12 cellular contexts compared by ENCODE assay signal in genomic region chr1:183235503-183235902, GRCh38. TPM values are rescaled to one million over a fixed set of nuclear protein-coding genes. Genes with fewer than 3 reads are reported as not detected.
DNase-seq lines count a peak whose midpoint lies in the region; ATAC-seq, FAIRE-seq and TF ChIP-seq lines count a peak whose summit lies in the region.
"Had no signal": no experiment of that assay in that cellular context is flagged by ENCODE, and none has a peak within 500 bp of the region (broad histone marks: within the 10 kb centered on the region; RNA-seq: fewer than 3 reads in every experiment).

No MANE protein-coding gene starts in this region.

- TF ChIP-seq EP300 in ovary (IDR thresholded peaks at IDR 0.05) = no peak

- BruUV-seq in endothelial cell of umbilical vein (replicated peaks; lab: Mats Ljungman, UMichigan) = no TSS peak

- H2AFZ ChIP-seq in endothelial cell of umbilical vein (ENCODE audit: low read depth, low read length) = peak overlapping the region; percentile 95

- H3K36me3 ChIP-seq in endothelial cell of umbilical vein (ENCODE audit: control insufficient read depth in 2 of 2, extremely low read depth in 1 of 2, insufficient read depth in 2 of 2, low read length in 2 of 2) = no peaks in the 10 kb centered on the region
- no peaks in the 10 kb centered on the region for H3K36me3 ChIP-seq in ovary

- intact Hi-C loops in endothelial cell of umbilical vein (cut with micrococcal nuclease) (loop anchor here (2.0 kb wide), 3 partner anchors 35 to 55 kb away; no protein-coding TSS in a partner anchor), ovary (cut with DNase I) (loop anchor here in 1 of 4 donors (2.0 kb wide), 1 partner anchor 213 kb away; the partner anchor contains the start of gene LAMC1)

- POLR2A ChIA-PET in endothelial cell of umbilical vein (lab: Charles Lee) = interaction anchor here (1.1 kb wide), 1 partner anchor 273 kb away, joined by 4 read pairs; no protein-coding TSS in a partner anchor

- no peaks in the 10 kb centered on the region for H3K9me1 ChIP-seq in endothelial cell of umbilical vein (replicated peaks; ENCODE audit: control insufficient read depth, extremely low read depth, insufficient read depth, low read length)

- H3K4me3 ChIP-seq in AG10803 (ENCODE audit: low read length) (peak overlapping the region; percentile 63), endothelial cell of umbilical vein (replicated peaks in 1 of 3; ENCODE audit: insufficient read depth in 1 of 3, low read depth in 1 of 3, low read length in 3 of 3) (peak overlapping the region in 1 of 3 experiments; percentile 77), ovary (peak overlapping the region; percentile 36)

- no peaks in the 10 kb centered on the region for H3K79me2 ChIP-seq in endothelial cell of umbilical vein (ENCODE audit: control insufficient read depth, insufficient read depth, low read length)

- TF ChIP-seq POLR2A in endothelial cell of umbilical vein (IDR thresholded peaks at IDR 0.05; ENCODE audit: low read depth, low read length) (no peak), ovary (IDR thresholded peaks at IDR 0.05) (no peak)

- H4K20me1 ChIP-seq in endothelial cell of umbilical vein (replicated peaks; ENCODE audit: control insufficient read depth, extremely low read depth, insufficient read depth, low read length) = no peaks in the 10 kb centered on the region

- no peak overlapping the region for H3K9ac ChIP-seq in endothelial cell of umbilical vein (replicated peaks; ENCODE audit: extremely low read depth, insufficient read depth, low read length)

- H3K4me1 ChIP-seq in endothelial cell of umbilical vein (ENCODE audit: control insufficient read depth, extremely low read depth, insufficient read depth, low read length) (peaks cover 24% of the 10 kb centered on the region), ovary (ENCODE audit: insufficient read depth) (peaks cover 7% of the 10 kb centered on the region)

- DNase-seq in AG10803 (ENCODE audit: low read depth) = no peak
- peak; percentile 28 for DNase-seq in NCI-H524 treated with DMSO at 0.1 percent for 48 hours (lab: John Stamatoyannopoulos, UW)
- no peak for DNase-seq in endothelial cell of umbilical vein (ENCODE audit: low read depth, low spot score)
- peak; percentile 43 to 58 (median 51) for DNase-seq in ovary
- no peak for DNase-seq in NCI-H146 treated with DMSO at 0.1 percent for 48 hours (lab: John Stamatoyannopoulos, UW; ENCODE audit: unreplicated experiment)
- no peak for DNase-seq in NCI-H345 (lab: John Stamatoyannopoulos, UW)
- DNase-seq: CD8-positive, alpha-beta memory T cell; effector CD8-positive, alpha-beta T cell; SIG-M5 had no signal

- H3K27ac ChIP-seq in endothelial cell of umbilical vein (ENCODE audit: insufficient read depth, low read depth, low read length) (no peak overlapping the region), ovary (peak overlapping the region; percentile 63 to 81)

- dilution Hi-C loops in endothelial cell of umbilical vein (cut with MboI; ENCODE audit: extremely low pct_ligation_motif_present, low sequenced_read_pairs) = no loop called here

- WGBS in ovary, 3 donors = 57 to 70% (median 60%) methylated on average over 14 of the region's 14 CpGs

- CTCF ChIA-PET in endothelial cell of umbilical vein (lab: Charles Lee) = interaction anchor here (0.7 to 2.0 kb wide), 52 partner anchors 8 to 646 kb away, joined by 3 to 37 read pairs (median 5); partner anchors contain the start of gene LAMC2

- no peak for TF ChIP-seq CTCF in AG10803 (conservative IDR thresholded peaks at IDR 0.05; ENCODE audit: low read length)
- TF ChIP-seq CTCF in endothelial cell of umbilical vein (IDR thresholded peaks at IDR 0.05; ENCODE audit: extremely low read depth in 1 of 2, insufficient read depth in 1 of 2, low read depth in 1 of 2, low read length in 2 of 2) = no peak
- TF ChIP-seq CTCF in ovary (IDR thresholded peaks at IDR 0.05) = no peak

- no peak for FAIRE-seq in endothelial cell of umbilical vein (lab: Jason Lieb, UNC)

- H3K27me3 ChIP-seq in endothelial cell of umbilical vein (ENCODE audit: control insufficient read depth in 2 of 2, insufficient read depth in 2 of 2, low read length in 2 of 2) (no peaks in the 10 kb centered on the region), ovary (no peaks in the 10 kb centered on the region)

- H3K9me3 ChIP-seq in endothelial cell of umbilical vein (replicated peaks; ENCODE audit: control insufficient read depth, insufficient read depth, low read length) (no peaks in the 10 kb centered on the region), ovary (no peaks in the 10 kb centered on the region)

- ATAC-seq in GM21423 (IDR thresholded peaks at IDR 0.05; ENCODE audit: unreplicated experiment) (no peak), HG02870 (IDR thresholded peaks at IDR 0.05; ENCODE audit: unreplicated experiment) (no peak)

- H3K4me2 ChIP-seq in endothelial cell of umbilical vein (ENCODE audit: insufficient read depth, low read length) = peak overlapping the region; percentile 88

TF ChIP-seq in endothelial cell of umbilical vein, 7 proteins besides CTCF, POLR2A, EP300 and RAD21:
- TF ChIP-seq FOS (IDR thresholded peaks at IDR 0.05; ENCODE audit: borderline replicate concordance, insufficient read depth, low read length) = no peak
- no peak for TF ChIP-seq MAX (IDR thresholded peaks at IDR 0.05; ENCODE audit: insufficient read depth, insufficient read length)
- no peak for TF ChIP-seq EZH2 (IDR thresholded peaks at IDR 0.05; ENCODE audit: borderline replicate concordance, low read depth, low read length, severe bottlenecking)
- TF ChIP-seq JUN (IDR thresholded peaks at IDR 0.05; ENCODE audit: borderline replicate concordance, insufficient read depth, insufficient read length, low read depth) = no peak
- TF ChIP-seq POLR2AphosphoS5 (IDR thresholded peaks at IDR 0.05; ENCODE audit: insufficient read depth, low read depth, low read length) = no peak
- TF ChIP-seq GATA2 (IDR thresholded peaks at IDR 0.05; ENCODE audit: insufficient read depth, insufficient read length, low read depth, low read length) = no peak
- TF ChIP-seq MYC (IDR thresholded peaks at IDR 0.05; ENCODE audit: low read depth, low read length) = no peak

RNA-seq across cellular contexts. Expression of gene LAMC2, which starts 49.4 kb away (rescaled TPM):
- total RNA-seq in endothelial cell of umbilical vein (0.82 and 4.0 TPM in 2 replicates), ovary (10 to 100 TPM in 1 of 7 donors, 1 to 10 TPM in 5, under 1 TPM in 1; 0.56 to 33.7 (median 4.6) TPM)
- polyA plus RNA-seq in endothelial cell of umbilical vein (0.14 and 0.23 TPM in 2 replicates), ovary (1 to 10 TPM in 1 of 2 donors, under 1 TPM in 1; 0.47 to 2.9 TPM)
- polyA plus RNA-seq in endothelial cell of umbilical vein (2011; cell fraction: cytosol; rRNA removed) = 0.22 and 0.23 TPM in 2 replicates
- polyA plus RNA-seq in endothelial cell of umbilical vein (2011; cell fraction: nucleus; rRNA removed) = 0.94 and 1.4 TPM in 2 replicates
- 29.2 and 52.7 TPM in 2 replicates for polyA plus RNA-seq in endothelial cell of umbilical vein (2012)
- 0.42 and 0.90 TPM in 2 replicates for polyA minus RNA-seq in endothelial cell of umbilical vein
- not detected for polyA minus RNA-seq in endothelial cell of umbilical vein (2011; cell fraction: cytosol; rRNA and poly(A)+ RNA removed)
- 0.96 and 1.8 TPM in 2 replicates for polyA minus RNA-seq in endothelial cell of umbilical vein (2011; cell fraction: nucleus; rRNA and poly(A)+ RNA removed)
- total RNA-seq: CD8-positive, alpha-beta memory T cell; mononuclear cell had no signal
- polyA plus RNA-seq: CD8-positive, alpha-beta memory T cell had no signal

Comparison
In these comparisons a context has a peak if more than half of its experiments do, and no peak if none do; other contexts are left out.
1. DNase-seq: peak in NCI-H524 treated with DMSO at 0.1 percent for 48 hours (single experiment) and ovary (5 of 5); none in AG10803 (single experiment), endothelial cell of umbilical vein (single experiment), NCI-H146 treated with DMSO at 0.1 percent for 48 hours (single experiment) and NCI-H345 (single experiment).